10 cellular contexts compared by ENCODE assay signal in the genomic region with DNA sequence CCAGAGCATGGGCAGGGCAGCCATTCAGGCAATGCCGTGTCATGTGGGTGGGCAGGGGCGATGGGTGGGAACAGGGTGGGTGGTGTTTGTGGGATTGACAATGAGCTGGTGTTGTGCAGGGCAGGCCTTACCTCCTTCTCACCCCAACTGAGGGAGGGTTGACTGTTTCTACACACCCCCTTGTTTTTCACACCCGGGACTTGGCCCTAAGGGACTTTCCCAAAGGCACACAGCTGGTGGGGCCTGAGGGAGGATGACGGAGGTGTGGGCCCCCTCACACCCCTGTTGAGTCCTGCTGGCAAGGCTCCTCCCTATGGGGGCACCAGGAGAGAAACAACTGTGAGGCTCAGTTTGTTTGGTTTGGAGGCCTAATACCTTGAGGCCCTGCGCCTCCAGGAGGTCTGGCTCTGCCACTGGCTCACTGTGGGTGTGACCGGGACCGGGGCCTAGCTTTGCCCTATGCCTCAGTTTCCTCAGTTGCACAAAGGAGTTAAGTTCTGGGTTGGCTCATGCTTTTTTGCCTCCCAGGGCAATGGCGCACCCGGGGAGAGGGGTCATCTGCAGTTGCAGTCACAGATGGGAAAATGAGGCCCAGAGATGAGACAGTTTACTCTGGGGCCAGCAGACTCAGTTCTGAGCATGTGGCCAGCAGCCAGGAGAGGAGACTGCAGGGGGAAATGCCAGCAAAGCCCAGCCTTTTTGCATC. TPM values are rescaled to one million over a fixed set of nuclear protein-coding genes. Genes with fewer than 3 reads are reported as not detected.
A peak's percentile ranks its signal among the peaks of the same experiment; 100 is the strongest.
DNase-seq lines count a peak whose midpoint lies in the region; ATAC-seq and TF ChIP-seq lines count a peak whose summit lies in the region.
"Had no signal": no experiment of that assay in that cellular context is flagged by ENCODE, and none has a peak within 500 bp of the region (broad histone marks: within the 10 kb centered on the region; RNA-seq: fewer than 3 reads in every experiment).

No MANE protein-coding gene starts in this region.

- H3K27me3 ChIP-seq in esophagus squamous epithelium, result no peaks in the 10 kb centered on the region

- no peaks in the 10 kb centered on the region for H3K36me3 Mint-ChIP-seq in activated naive CD4-positive, alpha-beta T cell treated with anti-CD3 and anti-CD28 coated beads, Interleukin-2, amount 50 U/mL, for 72 hours
- peaks cover 10% of the 10 kb centered on the region for H3K36me3 Mint-ChIP-seq in activated naive CD4-positive, alpha-beta T cell treated with anti-CD3 and anti-CD28 coated beads, Interleukin-2, amount 10 ng/mL, durations not matched to agents 7 days and 5 days

- CTCF ChIA-PET in activated naive CD4-positive, alpha-beta T cell treated with anti-CD3 and anti-CD28 coated beads, Interleukin-2, amount 10 ng/mL, durations not matched to agents 7 days and 5 days (lab: Charles Lee), result no interaction called here

- no peak for DNase-seq in activated naive CD4-positive, alpha-beta T cell treated with anti-CD3 and anti-CD28 coated beads, Interleukin-2, amount 50 U/mL, for 72 hours (ENCODE audit: low spot score in 2 of 2)
- no peak for DNase-seq in activated naive CD4-positive, alpha-beta T cell treated with anti-CD3 and anti-CD28 coated beads, Interleukin-2, amount 10 ng/mL, durations not matched to agents 7 days and 5 days
- DNase-seq in NCI-H69 (lab: John Stamatoyannopoulos, UW) (peak; percentile 85), choroid plexus epithelial cell (ENCODE audit: low read depth) (peak; percentile 52), NCI-H774 (lab: John Stamatoyannopoulos, UW) (no peak), NCI-H510A treated with DMSO at 0.1 percent for 48 hours (lab: John Stamatoyannopoulos, UW) (no peak), esophagus squamous epithelium (lab: John Stamatoyannopoulos, UW) (no peak)
- peak; percentile 69 for DNase-seq in stimulated activated naive CD8-positive, alpha-beta T cell treated with anti-CD3 and anti-CD28 coated beads, Interleukin-15, Interleukin-2, amounts not matched to agents 100 U/mL and 50 U/mL, for 24 hours

- TF ChIP-seq POLR2A in esophagus squamous epithelium (IDR thresholded peaks at IDR 0.05), result no peak

- peaks cover 0 to 5% (median 0%) of the 10 kb centered on the region in 3 donors for H3K36me3 ChIP-seq in esophagus squamous epithelium

- H3K27ac ChIP-seq in esophagus squamous epithelium, result no peak overlapping the region
- H3K27ac ChIP-seq: C4-2B, RWPE1 had no signal

- peaks cover 7 to 21% (median 14%) of the 10 kb centered on the region in 3 donors for H3K4me1 ChIP-seq in esophagus squamous epithelium

- H3K4me1 Mint-ChIP-seq in activated naive CD4-positive, alpha-beta T cell treated with anti-CD3 and anti-CD28 coated beads, Interleukin-2, amount 10 ng/mL, durations not matched to agents 7 days and 5 days, result peaks cover 6% of the 10 kb centered on the region

- no peaks in the 10 kb centered on the region for H3K9me3 Mint-ChIP-seq in activated naive CD4-positive, alpha-beta T cell treated with anti-CD3 and anti-CD28 coated beads, Interleukin-2, amount 50 U/mL, for 72 hours
- H3K9me3 Mint-ChIP-seq in activated naive CD4-positive, alpha-beta T cell treated with anti-CD3 and anti-CD28 coated beads, Interleukin-2, amount 10 ng/mL, durations not matched to agents 7 days and 5 days, result no peaks in the 10 kb centered on the region

- H3K4me3 Mint-ChIP-seq in activated naive CD4-positive, alpha-beta T cell treated with anti-CD3 and anti-CD28 coated beads, Interleukin-2, amount 10 ng/mL, durations not matched to agents 7 days and 5 days, result no peak overlapping the region

- H3K27ac Mint-ChIP-seq in activated naive CD4-positive, alpha-beta T cell treated with anti-CD3 and anti-CD28 coated beads, Interleukin-2, amount 50 U/mL, for 72 hours, result no peak overlapping the region
- no peak overlapping the region for H3K27ac Mint-ChIP-seq in activated naive CD4-positive, alpha-beta T cell treated with anti-CD3 and anti-CD28 coated beads, Interleukin-2, amount 10 ng/mL, durations not matched to agents 7 days and 5 days

- H3K4me3 ChIP-seq in choroid plexus epithelial cell (ENCODE audit: low read depth, low read length), result no peak overlapping the region
- no peak overlapping the region for H3K4me3 ChIP-seq in esophagus squamous epithelium

- WGBS in esophagus squamous epithelium, 2 donors, result 86% methylated on average over 2 to 4 of the region's 9 CpGs

- peak; percentile 35 to 76 for ATAC-seq in activated naive CD4-positive, alpha-beta T cell treated with anti-CD3 and anti-CD28 coated beads, Interleukin-2, amount 50 U/mL, for 72 hours
- ATAC-seq in stimulated activated naive CD8-positive, alpha-beta T cell treated with anti-CD3 and anti-CD28 coated beads, Interleukin-15, Interleukin-2, amounts not matched to agents 100 U/mL and 50 U/mL, for 24 hours, result peak; percentile 92

- intact Hi-C loops in esophagus squamous epithelium (cut with DNase I), result no loop called here

- no peaks in the 10 kb centered on the region for H3K27me3 Mint-ChIP-seq in activated naive CD4-positive, alpha-beta T cell treated with anti-CD3 and anti-CD28 coated beads, Interleukin-2, amount 10 ng/mL, durations not matched to agents 7 days and 5 days

- H3K9me3 ChIP-seq in esophagus squamous epithelium, result no peaks in the 10 kb centered on the region

- TF ChIP-seq CTCF in choroid plexus epithelial cell (conservative IDR thresholded peaks at IDR 0.05; ENCODE audit: low read depth, low read length) (no peak), esophagus squamous epithelium (IDR thresholded peaks at IDR 0.05) (no peak)

RNA-seq across cellular contexts. Expression of gene DNAH1, which starts 5.1 kb away (rescaled TPM):
- 10 to 100 TPM; 17.5 to 19.8 TPM for total RNA-seq in activated naive CD4-positive, alpha-beta T cell treated with anti-CD3 and anti-CD28 coated beads, Interleukin-2, amount 50 U/mL, for 72 hours
- 1 to 10 TPM; 1.3 to 5.9 (median 1.9) TPM for total RNA-seq in esophagus squamous epithelium

RNA-seq across cellular contexts. Expression of gene GLYCTK, which starts 23.4 kb away (rescaled TPM):
- 10 to 100 TPM; 20.4 to 24.1 TPM for total RNA-seq in activated naive CD4-positive, alpha-beta T cell treated with anti-CD3 and anti-CD28 coated beads, Interleukin-2, amount 50 U/mL, for 72 hours
- total RNA-seq in esophagus squamous epithelium, result 1 to 10 TPM; 4.5 to 8.0 (median 7.5) TPM

RNA-seq across cellular contexts. Expression of gene WDR82, which starts 32.6 kb away (rescaled TPM):
- total RNA-seq in activated naive CD4-positive, alpha-beta T cell treated with anti-CD3 and anti-CD28 coated beads, Interleukin-2, amount 50 U/mL, for 72 hours, result 100 to 1,000 TPM in 1 of 2 donors, 10 to 100 TPM in 1; 96.6 to 129 TPM
- 10 to 100 TPM; 42.7 to 58.7 (median 52.9) TPM for total RNA-seq in esophagus squamous epithelium

Comparison
In these comparisons a context has a peak if more than half of its experiments do, and no peak if none do; other contexts are left out.
1. DNase-seq: peak in NCI-H69 (single experiment), choroid plexus epithelial cell (single experiment) and stimulated activated naive CD8-positive, alpha-beta T cell treated with anti-CD3 and anti-CD28 coated beads, Interleukin-15, Interleukin-2, amounts not matched to agents 100 U/mL and 50 U/mL, for 24 hours (single experiment); none in activated naive CD4-positive, alpha-beta T cell treated with anti-CD3 and anti-CD28 coated beads, Interleukin-2, amount 50 U/mL, for 72 hours (0 of 2), activated naive CD4-positive, alpha-beta T cell treated with anti-CD3 and anti-CD28 coated beads, Interleukin-2, amount 10 ng/mL, durations not matched to agents 7 days and 5 days (single experiment), NCI-H774 (single experiment), NCI-H510A treated with DMSO at 0.1 percent for 48 hours (single experiment) and esophagus squamous epithelium (single experiment).